In the genomic region with DNA sequence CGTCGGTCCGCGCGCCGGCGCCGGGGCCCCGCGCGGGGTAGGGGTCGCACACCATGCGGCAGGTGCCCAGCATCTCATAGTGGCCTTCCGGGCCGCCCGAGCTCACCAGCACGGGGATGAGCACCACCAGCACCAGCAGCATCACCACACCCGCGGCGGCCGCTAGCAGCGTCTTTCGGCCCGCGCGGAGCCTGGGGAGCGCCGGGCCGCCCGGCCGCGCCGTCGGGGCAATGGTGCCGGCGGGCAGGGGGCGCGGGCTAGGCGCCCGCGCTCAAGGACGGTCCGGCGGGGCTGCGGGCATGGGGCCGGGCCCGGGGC, we compare ENCODE assay signal across 10 cellular contexts. TPM values are rescaled to one million over a fixed set of nuclear protein-coding genes. Genes with fewer than 3 reads are reported as not detected.
A peak's percentile ranks its signal among the peaks of the same experiment; 100 is the strongest.
DNase-seq lines count a peak whose midpoint lies in the region; ATAC-seq, FAIRE-seq and TF ChIP-seq lines count a peak whose summit lies in the region.
"Had no signal": no experiment of that assay in that cellular context is flagged by ENCODE, and none has a peak within 500 bp of the region (broad histone marks: within the 10 kb centered on the region; RNA-seq: fewer than 3 reads in every experiment).

No MANE protein-coding gene starts in this region.

- intact Hi-C loops in Panc1 (cut with micrococcal nuclease; ENCODE audit: unreplicated experiment) = no loop called here
- intact Hi-C loops in thyroid gland (cut with DNase I) = loop anchor here (10.0 kb wide), 1 partner anchor 57 kb away; no protein-coding TSS in a partner anchor

- no TSS peak for BruUV-seq in Panc1 (replicated peaks; lab: Mats Ljungman, UMichigan)

- TF ChIP-seq RAD21 in A549 (conservative IDR thresholded peaks at IDR 0.05 in 1 of 2, IDR thresholded peaks at IDR 0.05 in 1 of 2) = no peak

- no peak for FAIRE-seq in A549 (lab: Jason Lieb, UNC)

- TF ChIP-seq CTCF in A549 (IDR thresholded peaks at IDR 0.05) = no peak
- no peak for TF ChIP-seq CTCF in Panc1 (IDR thresholded peaks at IDR 0.05)
- TF ChIP-seq CTCF in GM10248 (IDR thresholded peaks at IDR 0.05; ENCODE audit: control extremely low read depth, extremely low read depth, low read depth, missing control alignments) = no peak
- TF ChIP-seq CTCF in thyroid gland (IDR thresholded peaks at IDR 0.05) = no peak

- CTCF ChIA-PET in A549 (lab: Yijun Ruan, JAX) = interaction anchor here (1.3 to 5.6 kb wide), 9 partner anchors 10 to 167 kb away, joined by 3 to 42 read pairs (median 6); a partner anchor contains a TSS
- CTCF ChIA-PET in Panc1 (lab: Charles Lee) = interaction anchor here (0.6 to 0.7 kb wide), 3 partner anchors 57 to 335 kb away, joined by 3 to 7 read pairs (median 5); no protein-coding TSS in a partner anchor
- CTCF ChIA-PET in GM10248 (lab: Yijun Ruan, JAX) = no interaction called here

- TF ChIP-seq POLR2A in A549 (IDR thresholded peaks at IDR 0.05; ENCODE audit: low read length) = no peak
- TF ChIP-seq POLR2A in thyroid gland (IDR thresholded peaks at IDR 0.05) = no peak

- POLR2A ChIA-PET in A549 (lab: Yijun Ruan, JAX) (interaction anchor here (0.6 to 2.4 kb wide), 5 partner anchors 8 to 68 kb away, joined by 3 to 12 read pairs (median 3); a partner anchor contains a TSS), Panc1 (lab: Charles Lee) (interaction anchor here (0.7 kb wide), 1 partner anchor 288 kb away, joined by 3 read pairs; no protein-coding TSS in a partner anchor), GM10248 (lab: Yijun Ruan, JAX) (interaction anchor here (0.6 to 0.7 kb wide), 3 partner anchors 22 to 78 kb away, joined by 3 to 4 read pairs (median 4); no protein-coding TSS in a partner anchor)

- H3K4me2 ChIP-seq in A549 = peak overlapping the region; percentile 100

- H3K27me3 ChIP-seq in Panc1 (ENCODE audit: control insufficient read depth, insufficient read depth, low read length) = no peaks in the 10 kb centered on the region
- peaks cover 10% of the 10 kb centered on the region for H3K27me3 ChIP-seq in thyroid gland

- WGBS in A549 (ENCODE audit: missing lambda C conversion rate) = 0% methylated on average over 8 of the region's 47 CpGs
- WGBS in thyroid gland, 2 donors = 4% methylated on average over 17 of the region's 47 CpGs; no CpG with 5 or more reads in 1 of the 2 donors

- peaks cover 30% of the 10 kb centered on the region for H3K4me1 ChIP-seq in A549
- no peaks in the 10 kb centered on the region for H3K4me1 ChIP-seq in Panc1 (ENCODE audit: control insufficient read depth, insufficient read depth, low read length)
- peaks cover 16 to 35% of the 10 kb centered on the region in 2 donors for H3K4me1 ChIP-seq in thyroid gland

- H3K36me3 ChIP-seq in Panc1 (ENCODE audit: control insufficient read depth, insufficient read depth, low read length) (no peaks in the 10 kb centered on the region), thyroid gland (no peaks in the 10 kb centered on the region)
- H3K36me3 ChIP-seq: BE2C had no signal

- H3K27ac ChIP-seq in A549 (peak overlapping the region; percentile 65 to 82), Panc1 (ENCODE audit: low read length) (no peak overlapping the region), thyroid gland (no peak overlapping the region)

- no peak for DNase-seq in A549 (ENCODE audit: low read depth in 1 of 2, low spot score in 1 of 2)
- no peak for DNase-seq in Panc1 (ENCODE audit: low read depth, low spot score)
- no peak for DNase-seq in stimulated activated CD4-positive, alpha-beta T cell treated with anti-CD3 and anti-CD28 coated beads, Interleukin-2, amount 100 ng/mL, for 24 hours
- DNase-seq in GM10248 (ENCODE audit: extremely low spot score) = no peak
- no peak for DNase-seq in thyroid gland

- in situ Hi-C loops in Panc1 (cut with HindIII; ENCODE audit: low pct_unique_long_range_greater_than_20kb, low sequenced_read_pairs) = no loop called here

- ATAC-seq in A549 (peak in 1 of 2 experiments; percentile 46; a peak in 3 of 6 replicates), GM19324 (IDR thresholded peaks at IDR 0.05; ENCODE audit: low FRiP score, unreplicated experiment) (peak; percentile 5), Panc1 (peak; percentile 61), GM21526 (IDR thresholded peaks at IDR 0.05; ENCODE audit: low FRiP score, unreplicated experiment) (no peak)

- no peaks in the 10 kb centered on the region for H3K9me3 ChIP-seq in A549
- H3K9me3 ChIP-seq in Panc1 (ENCODE audit: control insufficient read depth, insufficient read depth, low read depth, low read length) = no peaks in the 10 kb centered on the region
- no peaks in the 10 kb centered on the region for H3K9me3 ChIP-seq in thyroid gland
- H3K9me3 ChIP-seq: BE2C had no signal

- H3K4me3 ChIP-seq in A549 = peak overlapping the region; percentile 59
- peak overlapping the region in 1 of 2 experiments; percentile 13; a peak in 1 of 4 replicates for H3K4me3 ChIP-seq in Panc1 (ENCODE audit: low read depth in 2 of 2, low read length in 2 of 2)
- H3K4me3 ChIP-seq in iPS-11a (ENCODE audit: low read depth, low read length) = peak overlapping the region; percentile 17
- peak overlapping the region in 1 of 3 donors; percentile 12 for H3K4me3 ChIP-seq in thyroid gland (replicated peaks in 1 of 3)

- no peak for TF ChIP-seq EP300 in A549 (IDR thresholded peaks at IDR 0.05)

TF ChIP-seq in A549, 52 proteins besides CTCF, POLR2A, EP300 and RAD21 (continues in another document):
- TF ChIP-seq CHD2 (IDR thresholded peaks at IDR 0.05; ENCODE audit: low read length, partially characterized antibody) (no peak), CBX2 (IDR thresholded peaks at IDR 0.05; ENCODE audit: borderline replicate concordance, low read depth) (no peak), RARB (CRISPR knock-in tag; IDR thresholded peaks at IDR 0.05) (no peak), KDM1A (IDR thresholded peaks at IDR 0.05; ENCODE audit: low read depth) (no peak), FOSL2 (IDR thresholded peaks at IDR 0.05) (no peak), FOSL2 (CRISPR knock-in tag; IDR thresholded peaks at IDR 0.05) (no peak), RFX5 (IDR thresholded peaks at IDR 0.05) (no peak)
- TF ChIP-seq, protein P1, sequence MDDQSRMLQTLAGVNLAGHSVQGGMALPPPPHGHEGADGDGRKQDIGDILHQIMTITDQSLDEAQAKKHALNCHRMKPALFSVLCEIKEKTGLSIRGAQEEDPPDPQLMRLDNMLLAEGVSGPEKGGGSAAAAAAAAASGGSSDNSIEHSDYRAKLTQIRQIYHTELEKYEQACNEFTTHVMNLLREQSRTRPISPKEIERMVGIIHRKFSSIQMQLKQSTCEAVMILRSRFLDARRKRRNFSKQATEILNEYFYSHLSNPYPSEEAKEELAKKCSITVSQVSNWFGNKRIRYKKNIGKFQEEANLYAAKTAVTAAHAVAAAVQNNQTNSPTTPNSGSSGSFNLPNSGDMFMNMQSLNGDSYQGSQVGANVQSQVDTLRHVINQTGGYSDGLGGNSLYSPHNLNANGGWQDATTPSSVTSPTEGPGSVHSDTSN (IDR thresholded peaks at IDR 0.05) = no peak
- TF ChIP-seq, protein P2, sequence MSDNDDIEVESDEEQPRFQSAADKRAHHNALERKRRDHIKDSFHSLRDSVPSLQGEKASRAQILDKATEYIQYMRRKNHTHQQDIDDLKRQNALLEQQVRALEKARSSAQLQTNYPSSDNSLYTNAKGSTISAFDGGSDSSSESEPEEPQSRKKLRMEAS (IDR thresholded peaks at IDR 0.05) = no peak

RNA-seq across cellular contexts. Expression of a gene that starts 0.2 kb away (rescaled TPM):
- polyA plus RNA-seq in A549 (2011; rRNA removed) (1.9 and 2.6 TPM in 2 replicates), A549 (2017; fragmentation: RNase III; extraction: RNeasy Plus Mini Kit Qiagen cat#74134 plus additional on column Dnase treatment) (7.4 to 9.3 TPM (median 8.5 TPM) in 3 replicates)
- 17.3 and 27.1 TPM in 2 replicates for polyA plus RNA-seq in A549 (2012; cell fraction: cytosol; rRNA removed)
- 11.6 and 18.6 TPM in 2 replicates for polyA plus RNA-seq in A549 (2012; cell fraction: nucleus; rRNA removed)
- 2.5 TPM in 2 replicates for polyA minus RNA-seq in A549 (2011; rRNA and poly(A)+ RNA removed)
- total RNA-seq in Panc1 (2021; ENCODE audit: unreplicated experiment) (9.5 TPM), thyroid gland (under 1 TPM in 2 of 4 donors, not detected in 2; 0.59 to 0.75 TPM)
- 18.2 TPM for polyA plus RNA-seq in Panc1 (2012; ENCODE audit: insufficient read length)
- total RNA-seq: mesenteric fat pad had no signal

RNA-seq across cellular contexts. Expression of a gene that starts 20.3 kb away (rescaled TPM):
- polyA plus RNA-seq in A549 (2011; rRNA removed) (19.6 and 20.5 TPM in 2 replicates), A549 (2017; fragmentation: RNase III; extraction: RNeasy Plus Mini Kit Qiagen cat#74134 plus additional on column Dnase treatment) (39.9 to 41.7 TPM (median 41.7 TPM) in 3 replicates)
- polyA plus RNA-seq in A549 (2012; cell fraction: cytosol; rRNA removed) = 53.3 and 61.3 TPM in 2 replicates
- polyA plus RNA-seq in A549 (2012; cell fraction: nucleus; rRNA removed) = 229 and 244 TPM in 2 replicates
- 48.0 and 51.0 TPM in 2 replicates for polyA minus RNA-seq in A549 (2011; rRNA and poly(A)+ RNA removed)
- total RNA-seq in Panc1 (2021; ENCODE audit: unreplicated experiment) (31.3 TPM), thyroid gland (under 1 TPM in 3 of 4 donors, not detected in 1; 0.11 to 0.50 (median 0.34) TPM)
- polyA plus RNA-seq in Panc1 (2012; ENCODE audit: insufficient read length) = 12.2 TPM
- total RNA-seq: mesenteric fat pad had no signal

RNA-seq across cellular contexts. Expression of a gene that starts 52.6 kb away (rescaled TPM):
- 1.8 and 2.1 TPM in 2 replicates for polyA plus RNA-seq in A549 (2011; rRNA removed)
- 2.6 and 2.8 TPM in 2 replicates for polyA plus RNA-seq in A549 (2012; cell fraction: cytosol; rRNA removed)
- polyA plus RNA-seq in A549 (2012; cell fraction: nucleus; rRNA removed) = 1.3 and 2.1 TPM in 2 replicates
- polyA plus RNA-seq in A549 (2017; fragmentation: RNase III; extraction: RNeasy Plus Mini Kit Qiagen cat#74134 plus additional on column Dnase treatment) = 1.2 to 1.5 TPM (median 1.4 TPM) in 3 replicates
- 0.83 and 1.6 TPM in 2 replicates for polyA minus RNA-seq in A549 (2011; rRNA and poly(A)+ RNA removed)
- total RNA-seq in Panc1 (2021; ENCODE audit: unreplicated experiment) = not detected
- 0.79 TPM for polyA plus RNA-seq in Panc1 (2012; ENCODE audit: insufficient read length)
- 1 to 10 TPM in 2 of 4 donors, under 1 TPM in 1, not detected in 1; 0.33 to 2.3 (median 2.0) TPM for total RNA-seq in thyroid gland

Comparison
In these comparisons a context has a peak if more than half of its experiments do, and no peak if none do; other contexts are left out.
1. H3K27ac ChIP-seq: peak in A549 (2 of 2); none in Panc1 (single experiment) and thyroid gland (0 of 3).
2. RNA of a gene that starts 20.3 kb away (total RNA-seq): 31.3 TPM in Panc1 (single experiment); 0.11 to 0.50 TPM in thyroid gland; every median in the first group is over 10 times any median in the second.